12 cellular contexts compared by ENCODE assay signal in genomic region chr3:69384379-69384778, GRCh38. TPM values are rescaled to one million over a fixed set of nuclear protein-coding genes. Genes with fewer than 3 reads are reported as not detected.
DNase-seq lines count a peak whose midpoint lies in the region; ATAC-seq and TF ChIP-seq lines count a peak whose summit lies in the region.
"Had no signal": no experiment of that assay in that cellular context is flagged by ENCODE, and none has a peak within 500 bp of the region (broad histone marks: within the 10 kb centered on the region; RNA-seq: fewer than 3 reads in every experiment).

No MANE protein-coding gene starts in this region.

- TF ChIP-seq POLR2A in prostate gland (IDR thresholded peaks at IDR 0.05), result no peak

- H3K4me3 ChIP-seq in fibroblast of pulmonary artery (replicated peaks; ENCODE audit: low read depth, low read length) (no peak overlapping the region), aorta (ENCODE audit: low read length in 2 of 2) (peak overlapping the region; percentile 12 to 30), prostate gland (no peak overlapping the region)

- DNase-seq in Right ventricle myocardium inferior (ENCODE audit: missing footprints) (no peak), cardiac septum (ENCODE audit: low spot score) (no peak), fibroblast of pulmonary artery (ENCODE audit: low read depth) (peak; percentile 8), nephron progenitor cell (no peak), aorta (no peak), prostate gland (ENCODE audit: low spot score) (no peak)
- DNase-seq: activated CD4-positive, alpha-beta T cell treated with anti-CD3 and anti-CD28 coated beads for 1 hour; amniotic stem cell; foreskin keratinocyte; transverse colon had no signal

- no peaks in the 10 kb centered on the region for H3K9me3 Mint-ChIP-seq in nephron progenitor cell

- TF ChIP-seq CTCF in fibroblast of pulmonary artery (IDR thresholded peaks at IDR 0.05; ENCODE audit: low read length, missing control alignments) (no peak), nephron progenitor cell (IDR thresholded peaks at IDR 0.05) (no peak), prostate gland (IDR thresholded peaks at IDR 0.05) (no peak)

- no peaks in the 10 kb centered on the region for H3K27me3 ChIP-seq in aorta (ENCODE audit: control insufficient read depth in 1 of 2, insufficient read depth in 2 of 2, low read length in 1 of 2)
- no peaks in the 10 kb centered on the region for H3K27me3 ChIP-seq in prostate gland (replicated peaks; ENCODE audit: insufficient read depth)
- H3K27me3 ChIP-seq: foreskin keratinocyte had no signal

- ATAC-seq in Right ventricle myocardium inferior (peak; percentile 30), aorta (ENCODE audit: low FRiP score) (no peak), HG03280 (IDR thresholded peaks at IDR 0.05; ENCODE audit: unreplicated experiment) (no peak), HG03135 (IDR thresholded peaks at IDR 0.05; ENCODE audit: unreplicated experiment) (no peak)
- ATAC-seq: foreskin keratinocyte had no signal

- H3K4me1 Mint-ChIP-seq in nephron progenitor cell, result peaks cover 22% of the 10 kb centered on the region

- peak overlapping the region; percentile 82 for H3K4me3 Mint-ChIP-seq in nephron progenitor cell

- WGBS in aorta, 2 donors, result 42 to 75% methylated on average over 2 of the region's 2 CpGs
- WGBS in prostate gland, result 83% methylated on average over 2 of the region's 2 CpGs

- H3K4me1 ChIP-seq in aorta (ENCODE audit: control insufficient read depth in 1 of 2, insufficient read depth in 2 of 2, low read length in 2 of 2) (no peaks in the 10 kb centered on the region), prostate gland (replicated peaks) (no peaks in the 10 kb centered on the region)

- no peak overlapping the region for H3K27ac ChIP-seq in aorta (ENCODE audit: low read depth in 1 of 2, low read length in 2 of 2)
- no peak overlapping the region for H3K27ac ChIP-seq in prostate gland
- H3K27ac ChIP-seq: foreskin keratinocyte had no signal

- H3K27ac Mint-ChIP-seq in nephron progenitor cell, result no peak overlapping the region

- H3K9me3 ChIP-seq in aorta (ENCODE audit: control insufficient read depth, low read length), result no peaks in the 10 kb centered on the region
- H3K9me3 ChIP-seq in prostate gland, result no peaks in the 10 kb centered on the region
- H3K9me3 ChIP-seq: transverse colon had no signal

- H3K27me3 Mint-ChIP-seq in nephron progenitor cell (ENCODE audit: low read depth, poor library complexity), result peaks cover 68% of the 10 kb centered on the region

- H3K36me3 ChIP-seq in aorta (ENCODE audit: control insufficient read depth in 1 of 2, insufficient read depth in 2 of 2, low read length in 1 of 2) (no peaks in the 10 kb centered on the region), prostate gland (no peaks in the 10 kb centered on the region)
- H3K36me3 ChIP-seq: transverse colon had no signal

- H3K36me3 Mint-ChIP-seq in nephron progenitor cell (ENCODE audit: low read depth), result no peaks in the 10 kb centered on the region

- intact Hi-C loops in Right ventricle myocardium inferior (cut with DNase I) (no loop called here), cardiac septum (cut with DNase I) (no loop called here), aorta (cut with DNase I) (no loop called here), prostate gland (cut with DNase I) (no loop called here)

RNA-seq across cellular contexts. Expression of gene FRMD4B, which starts 1.5 kb away (rescaled TPM):
- 16.0 TPM for total RNA-seq in Right ventricle myocardium inferior
- 10.8 TPM for total RNA-seq in cardiac septum
- total RNA-seq in aorta, result 10 to 100 TPM; 23.5 to 73.6 TPM
- 10 to 100 TPM in 1 of 2 donors, 1 to 10 TPM in 1; 5.6 to 24.4 TPM for polyA plus RNA-seq in aorta
- 10 to 100 TPM; 31.0 to 41.4 TPM for total RNA-seq in prostate gland

Comparison
In these comparisons a context has a peak if more than half of its experiments do, and no peak if none do; other contexts are left out.
1. H3K4me3 ChIP-seq: peak in aorta (2 of 2); none in fibroblast of pulmonary artery (single experiment) and prostate gland (0 of 2).